In genomic region chr10:103692421-103693069, GRCh38 we compare ENCODE assay signal across 8 cellular contexts.
DNase-seq lines count a peak whose midpoint lies in the region; ATAC-seq and TF ChIP-seq lines count a peak whose summit lies in the region.

No MANE protein-coding gene starts in this region.

- no peak for TF ChIP-seq CTCF in lower lobe of right lung (IDR thresholded peaks at IDR 0.05)

- peaks cover 97% of the 10 kb centered on the region for H4K20me1 ChIP-seq in BLaER1

- no peak overlapping the region for H3K27ac ChIP-seq in BLaER1
- H3K27ac ChIP-seq in lower lobe of right lung: no peak overlapping the region

- H3K9me3 ChIP-seq in BLaER1 (no peaks in the 10 kb centered on the region), lower lobe of right lung (no peaks in the 10 kb centered on the region)

- peak; percentile 49 for ATAC-seq in GM19025 (IDR thresholded peaks at IDR 0.05; ENCODE audit: low read depth, unreplicated experiment)
- ATAC-seq in HG03095 (IDR thresholded peaks at IDR 0.05; ENCODE audit: unreplicated experiment): peak; percentile 45
- ATAC-seq in lower lobe of right lung: no peak

- DNase-seq in activated CD8-positive, alpha-beta memory T cell treated with anti-CD3 and anti-CD28 coated beads, Interleukin-2, amount 50 U/mL, for 4 hours: peak; percentile 26
- no peak for DNase-seq in lower lobe of right lung
- DNase-seq in mesenteric fat pad (ENCODE audit: low spot score): no peak
- DNase-seq in activated gamma-delta T cell (lab: John Stamatoyannopoulos, UW): no peak
- DNase-seq in HT-29 (ENCODE audit: low spot score): no peak

- H3K36me3 ChIP-seq in BLaER1 (peaks cover 9% of the 10 kb centered on the region; the same call in 1 of the 2 replicates), lower lobe of right lung (no peaks in the 10 kb centered on the region)

- peaks cover 19% of the 10 kb centered on the region; the same call in 1 of the 2 replicates for H3K27me3 ChIP-seq in BLaER1
- H3K27me3 ChIP-seq in lower lobe of right lung (ENCODE audit: low read depth): no peaks in the 10 kb centered on the region

- H3K4me2 ChIP-seq in BLaER1: peak overlapping the region; percentile 96

- peak overlapping the region; percentile 55; the same call in 1 of the 2 replicates for H3K9ac ChIP-seq in BLaER1

- H3K4me3 ChIP-seq in BLaER1 (peak overlapping the region; percentile 58), lower lobe of right lung (peak overlapping the region; percentile 40)

- H3K4me1 ChIP-seq in BLaER1: peaks cover 71% of the 10 kb centered on the region
- H3K4me1 ChIP-seq in lower lobe of right lung: peaks cover 29% of the 10 kb centered on the region

- intact Hi-C loops in lower lobe of right lung (cut with DNase I): no loop called here

Comparison
In these comparisons a context has a peak if more than half of its experiments do, and no peak if none do; other contexts are left out.
1. ATAC-seq: peak in GM19025 (single experiment) and HG03095 (single experiment); none in lower lobe of right lung (0 of 2).